Comparison of ENCODE assay signal across 8 cellular contexts in genomic region chr6:53651764-53652401, GRCh38. TPM values are rescaled to one million over a fixed set of nuclear protein-coding genes. Genes with fewer than 3 reads are reported as not detected.
DNase-seq lines count a peak whose midpoint lies in the region; ATAC-seq and TF ChIP-seq lines count a peak whose summit lies in the region.

No MANE protein-coding gene starts in this region.

- CTCF ChIA-PET in CD4-positive, alpha-beta memory T cell (lab: Charles Lee; ENCODE audit: partially characterized antibody): interaction anchor here (0.5 to 12.7 kb wide), 31 partner anchors 10 to 540 kb away, joined by 3 to 224 read pairs (median 3); partner anchors contain the start of gene GCLC

- ATAC-seq in GM19463 (IDR thresholded peaks at IDR 0.05; ENCODE audit: unreplicated experiment): peak; percentile 78
- peak; percentile 67 for ATAC-seq in HG03571 (IDR thresholded peaks at IDR 0.05; ENCODE audit: unreplicated experiment)

- peak; percentile 36 to 43 (median 39) for TF ChIP-seq CTCF in esophagus muscularis mucosa (IDR thresholded peaks at IDR 0.05)

- peaks cover 0 to 2% of the 10 kb centered on the region in 2 donors for H3K36me3 Mint-ChIP-seq in CD4-positive, alpha-beta memory T cell

- no peak for TF ChIP-seq POLR2A in esophagus muscularis mucosa (IDR thresholded peaks at IDR 0.05; ENCODE audit: low read depth)

- H3K9me3 Mint-ChIP-seq in CD4-positive, alpha-beta memory T cell: no peaks in the 10 kb centered on the region

- intact Hi-C loops in CD4-positive, alpha-beta memory T cell (cut with micrococcal nuclease): loop anchor here (1.0 to 10.0 kb wide), 10 partner anchors 73 to 1367 kb away; partner anchors contain the start of genes GCLC and GSTA4
- intact Hi-C loops in esophagus muscularis mucosa (cut with DNase I): loop anchor here (2.0 to 10.0 kb wide), 5 partner anchors 65 to 477 kb away; partner anchors contain the start of gene GCLC

- H3K4me3 Mint-ChIP-seq in CD4-positive, alpha-beta memory T cell: peak overlapping the region; percentile 87 to 96 (median 93)

- no peaks in the 10 kb centered on the region for H3K36me3 ChIP-seq in CD4-positive, alpha-beta memory T cell (ENCODE audit: insufficient read depth, low read length)
- H3K36me3 ChIP-seq in esophagus muscularis mucosa (peaks cover 0 to 6% (median 0%) of the 10 kb centered on the region in 4 donors), muscle layer of duodenum (ENCODE audit: control insufficient read depth in 1 of 2, insufficient read depth in 2 of 2, low read length in 2 of 2) (no peaks in the 10 kb centered on the region)

- 1% methylated on average over 25 of the region's 68 CpGs for WGBS in esophagus muscularis mucosa

- peak overlapping the region; percentile 79 to 95 (median 94) for H3K27ac Mint-ChIP-seq in CD4-positive, alpha-beta memory T cell

- H3K4me1 ChIP-seq in CD4-positive, alpha-beta memory T cell (ENCODE audit: insufficient read depth, low read length): peaks cover 22% of the 10 kb centered on the region
- H3K4me1 ChIP-seq in esophagus muscularis mucosa (peaks cover 25 to 33% (median 29%) of the 10 kb centered on the region in 4 donors), muscle layer of duodenum (ENCODE audit: control insufficient read depth in 1 of 2, insufficient read depth in 2 of 2, low read length in 2 of 2) (peaks cover 0 to 3% of the 10 kb centered on the region in 2 donors)

- H3K4me3 ChIP-seq in CD4-positive, alpha-beta memory T cell (ENCODE audit: low read length in 2 of 2): peak overlapping the region; percentile 64 to 89
- H3K4me3 ChIP-seq in esophagus muscularis mucosa (peak overlapping the region; percentile 58 to 73 (median 60)), muscle layer of duodenum (ENCODE audit: low read depth in 1 of 2, low read length in 2 of 2) (peak overlapping the region; percentile 67 to 81)

- no peaks in the 10 kb centered on the region for H3K9me3 ChIP-seq in CD4-positive, alpha-beta memory T cell (ENCODE audit: control insufficient read depth in 1 of 2, low read length in 2 of 2)
- H3K9me3 ChIP-seq in esophagus muscularis mucosa (no peaks in the 10 kb centered on the region), muscle layer of duodenum (ENCODE audit: control insufficient read depth in 1 of 2, low read length in 2 of 2) (no peaks in the 10 kb centered on the region)

- TF ChIP-seq EP300 in esophagus muscularis mucosa (IDR thresholded peaks at IDR 0.05): no peak

- POLR2A ChIA-PET in CD4-positive, alpha-beta memory T cell (lab: Charles Lee; ENCODE audit: partially characterized antibody): interaction anchor here (0.6 to 2.0 kb wide), 10 partner anchors 11 to 353 kb away, joined by 3 to 28 read pairs (median 5); partner anchors contain the start of genes GCLC and LRRC1

- DNase-seq in CD4-positive, alpha-beta memory T cell: peak; percentile 79 to 83 (median 82)
- peak; percentile 84 for DNase-seq in NOMO-1 treated with dmso at 0.1 percent for 144 hours (lab: John Stamatoyannopoulos, UW; ENCODE audit: unreplicated experiment)
- peak; percentile 55 for DNase-seq in activated T-cell treated with anti-CD3 and anti-CD28 coated beads for 4 hours
- no peak for DNase-seq in esophagus muscularis mucosa (ENCODE audit: extremely low spot score)
- DNase-seq in stimulated activated CD8-positive, alpha-beta memory T cell treated with anti-CD3 and anti-CD28 coated beads, Interleukin-7, amount 100 ng/mL, for 1 hour (ENCODE audit: low read depth in 2 of 2): peak; percentile 46 to 59

- H3K27me3 Mint-ChIP-seq in CD4-positive, alpha-beta memory T cell: no peaks in the 10 kb centered on the region

- no peaks in the 10 kb centered on the region for H3K27me3 ChIP-seq in CD4-positive, alpha-beta memory T cell (ENCODE audit: insufficient read depth, low read length)
- H3K27me3 ChIP-seq in esophagus muscularis mucosa: no peaks in the 10 kb centered on the region
- no peaks in the 10 kb centered on the region for H3K27me3 ChIP-seq in muscle layer of duodenum (ENCODE audit: low read depth, low read length)

- H3K4me1 Mint-ChIP-seq in CD4-positive, alpha-beta memory T cell: peaks cover 16 to 47% (median 27%) of the 10 kb centered on the region in 4 donors

- H3K27ac ChIP-seq in CD4-positive, alpha-beta memory T cell (ENCODE audit: low read depth, low read length): peak overlapping the region; percentile 50
- H3K27ac ChIP-seq in esophagus muscularis mucosa (replicated peaks in 1 of 4) (peak overlapping the region in 3 of 4 donors; percentile 11 to 68 (median 40)), muscle layer of duodenum (ENCODE audit: low read length) (peak overlapping the region; percentile 34)

RNA-seq across cellular contexts. Expression of gene KLHL31, which starts 13.7 kb away (rescaled TPM):
- total RNA-seq in CD4-positive, alpha-beta memory T cell: under 1 TPM; 0.49 to 0.91 TPM
- polyA plus RNA-seq in CD4-positive, alpha-beta memory T cell: not detected
- under 1 TPM in 1 of 4 donors, not detected in 3; under 0.01 TPM for total RNA-seq in esophagus muscularis mucosa
